In the genomic region with DNA sequence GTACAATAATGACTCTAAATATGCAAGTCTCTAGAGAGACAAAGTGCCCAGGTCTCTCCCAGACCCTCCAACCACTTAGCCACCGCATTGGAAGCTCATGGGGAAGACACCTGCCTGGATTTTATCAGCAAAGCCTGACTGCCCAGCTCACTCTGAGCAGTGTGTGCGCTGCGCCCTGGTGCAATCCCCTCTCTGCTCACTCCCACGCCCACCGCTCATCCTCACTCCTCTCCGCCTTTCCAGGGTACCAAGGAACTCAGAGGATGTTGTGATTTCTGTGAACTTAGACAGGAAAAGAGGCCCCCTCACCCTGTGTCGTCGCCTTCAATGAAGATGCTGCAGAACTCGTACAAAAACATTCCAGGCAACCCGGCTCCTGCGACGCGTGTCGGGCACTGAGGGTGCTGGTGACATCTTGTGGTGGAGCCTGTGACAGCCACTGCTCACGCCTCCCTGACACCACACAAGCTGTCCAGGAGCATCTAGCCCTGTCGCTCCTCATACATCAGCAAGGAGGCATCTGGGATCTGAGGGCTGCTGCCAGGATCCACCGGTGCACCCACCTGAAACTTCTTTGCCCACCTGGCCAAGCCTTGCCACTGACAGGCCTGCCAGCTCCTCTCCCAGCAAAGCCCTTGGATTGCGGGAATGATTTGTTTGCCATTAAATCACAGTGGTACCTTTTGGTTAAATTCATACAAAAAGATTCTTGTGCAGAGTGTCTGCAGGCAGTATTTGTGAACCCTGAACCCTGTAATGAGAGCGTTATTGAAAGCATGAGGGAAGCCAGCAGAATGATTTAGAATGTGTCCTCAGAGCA, we compare ENCODE assay signal across 12 cellular contexts.
DNase-seq lines count a peak whose midpoint lies in the region; ATAC-seq, FAIRE-seq and TF ChIP-seq lines count a peak whose summit lies in the region.
"Had no signal": no experiment of that assay in that cellular context is flagged by ENCODE, and none has a peak within 500 bp of the region (broad histone marks: within the 10 kb centered on the region; RNA-seq: fewer than 3 reads in every experiment).

No MANE protein-coding gene starts in this region.

- H3K27ac ChIP-seq in A549 (no peak overlapping the region), OCI-LY3 (ENCODE audit: low read length) (no peak overlapping the region), gastrocnemius medialis (no peak overlapping the region)

- no peak overlapping the region for H3K4me3 ChIP-seq in A549
- H3K4me3 ChIP-seq in GM12864 (ENCODE audit: low read depth, low read length) = no peak overlapping the region
- no peak overlapping the region for H3K4me3 ChIP-seq in OCI-LY3 (ENCODE audit: low read length)
- no peak overlapping the region for H3K4me3 ChIP-seq in gastrocnemius medialis

- H4K20me1 ChIP-seq in OCI-LY3 (ENCODE audit: insufficient read depth, low read length) = no peaks in the 10 kb centered on the region

- no peaks in the 10 kb centered on the region for H3K36me3 Mint-ChIP-seq in activated T-cell treated with anti-CD3 and anti-CD28 coated beads, Interleukin-2, amount 50 U/mL, for 72 hours (ENCODE audit: insufficient read depth in 2 of 2)

- H3K27ac Mint-ChIP-seq in activated T-cell treated with anti-CD3 and anti-CD28 coated beads, Interleukin-2, amount 50 U/mL, for 72 hours = no peak overlapping the region

- TF ChIP-seq POLR2A in A549 (IDR thresholded peaks at IDR 0.05; ENCODE audit: low read length) = no peak
- no peak for TF ChIP-seq POLR2A in gastrocnemius medialis (IDR thresholded peaks at IDR 0.05)

- 51% methylated on average over 9 of the region's 19 CpGs for WGBS in A549 (ENCODE audit: missing lambda C conversion rate)

- DNase-seq in A549 (ENCODE audit: low read depth in 1 of 2, low spot score in 1 of 2) (peak; percentile 11 to 14), GM12864 (ENCODE audit: low read depth) (no peak), iPS-NIHi11 (ENCODE audit: low spot score) (peak; percentile 65), left colon (no peak), gastrocnemius medialis (no peak)
- DNase-seq in activated T-cell treated with anti-CD3 and anti-CD28 coated beads, Interleukin-2, amount 50 U/mL, for 72 hours = no peak
- DNase-seq: activated T-cell treated with anti-CD3 and anti-CD28 coated beads, Interleukin-2, amount 50 U/mL, for 48 hours; stimulated activated CD4-positive, alpha-beta T cell treated with anti-CD3 and anti-CD28 coated beads, Interleukin-4, amount 100 ng/mL, for 1 hour had no signal

- POLR2A ChIA-PET in A549 (lab: Yijun Ruan, JAX) = no interaction called here

- no peak for TF ChIP-seq EP300 in A549 (IDR thresholded peaks at IDR 0.05)

- H3K36me3 ChIP-seq in OCI-LY3 (replicated peaks; ENCODE audit: low read depth, low read length) (no peaks in the 10 kb centered on the region), gastrocnemius medialis (no peaks in the 10 kb centered on the region)

- TF ChIP-seq CTCF in A549 (IDR thresholded peaks at IDR 0.05) = 0 out of 3 replicates have a peak, but pooled peaks have one; percentile 9
- TF ChIP-seq CTCF in GM12864 (IDR thresholded peaks at IDR 0.05; ENCODE audit: low read depth, low read length, missing control alignments) = peak; percentile 9
- TF ChIP-seq CTCF in OCI-LY3 (IDR thresholded peaks at IDR 0.05; ENCODE audit: low read depth, low read length) = peak; percentile 15; the same call in 1 of the 2 replicates
- TF ChIP-seq CTCF in gastrocnemius medialis (IDR thresholded peaks at IDR 0.05 in 4 of 5, conservative IDR thresholded peaks at IDR 0.05 in 1 of 5) = no peak

- H2AFZ ChIP-seq in OCI-LY3 (ENCODE audit: low read depth, low read length) = no peak overlapping the region

- H3K9me3 ChIP-seq in A549 = no peaks in the 10 kb centered on the region
- no peaks in the 10 kb centered on the region for H3K9me3 ChIP-seq in OCI-LY3 (ENCODE audit: insufficient read depth, low read length)
- no peaks in the 10 kb centered on the region for H3K9me3 ChIP-seq in gastrocnemius medialis

- FAIRE-seq in A549 (lab: Jason Lieb, UNC) = no peak
- FAIRE-seq: frontal cortex, GM12892 had no signal

- CTCF ChIA-PET in A549 (lab: Yijun Ruan, JAX) = no interaction called here

- H3K27me3 Mint-ChIP-seq in activated T-cell treated with anti-CD3 and anti-CD28 coated beads, Interleukin-2, amount 50 U/mL, for 72 hours (ENCODE audit: low read depth) = peaks cover 9% of the 10 kb centered on the region

- H3K4me1 Mint-ChIP-seq in activated T-cell treated with anti-CD3 and anti-CD28 coated beads, Interleukin-2, amount 50 U/mL, for 72 hours (ENCODE audit: low read depth) = no peaks in the 10 kb centered on the region

- ATAC-seq in A549 (peak; percentile 66 to 67; a peak in 5 of 6 replicates), GM21737 (IDR thresholded peaks at IDR 0.05; ENCODE audit: unreplicated experiment) (no peak), left colon (no peak), gastrocnemius medialis (no peak)
- ATAC-seq in activated T-cell treated with anti-CD3 and anti-CD28 coated beads, Interleukin-2, amount 50 U/mL, for 72 hours (replicated peaks in 1 of 2) = no peak

- intact Hi-C loops in left colon (cut with DNase I, micrococcal nuclease) = no loop called here
- intact Hi-C loops in gastrocnemius medialis (cut with DNase I; ENCODE audit: low total_unique reads) = no loop called here

- H3K9ac ChIP-seq in OCI-LY3 (ENCODE audit: low read length) = no peak overlapping the region

- no peak overlapping the region for H3K4me3 Mint-ChIP-seq in activated T-cell treated with anti-CD3 and anti-CD28 coated beads, Interleukin-2, amount 50 U/mL, for 72 hours

- no peak overlapping the region for H3K4me2 ChIP-seq in A549
- no peak overlapping the region for H3K4me2 ChIP-seq in OCI-LY3 (ENCODE audit: low read length)

- H3K27me3 ChIP-seq in OCI-LY3 (ENCODE audit: low read depth, low read length) (peaks cover 18% of the 10 kb centered on the region; the same call in 1 of the 2 replicates), gastrocnemius medialis (no peaks in the 10 kb centered on the region)

- in situ Hi-C loops in gastrocnemius medialis (cut with MboI; ENCODE audit: low sequenced_read_pairs in 4 of 4) = no loop called here

- TF ChIP-seq RAD21 in A549 (conservative IDR thresholded peaks at IDR 0.05 in 1 of 2, IDR thresholded peaks at IDR 0.05 in 1 of 2) = peak in 1 of 2 experiments; percentile 35; a peak in 1 of 5 replicates

- H3K4me1 ChIP-seq in A549 (no peaks in the 10 kb centered on the region), OCI-LY3 (ENCODE audit: low read length) (no peaks in the 10 kb centered on the region), gastrocnemius medialis (no peaks in the 10 kb centered on the region)

- H3K9me3 Mint-ChIP-seq in activated T-cell treated with anti-CD3 and anti-CD28 coated beads, Interleukin-2, amount 50 U/mL, for 72 hours = no peaks in the 10 kb centered on the region

- H3K79me2 ChIP-seq in OCI-LY3 (ENCODE audit: low read length) = no peaks in the 10 kb centered on the region

TF ChIP-seq in A549, 52 proteins besides CTCF, POLR2A, EP300 and RAD21:
- no peak for TF ChIP-seq MAX (IDR thresholded peaks at IDR 0.05)
- TF ChIP-seq SREBF2 (IDR thresholded peaks at IDR 0.05) = no peak
- TF ChIP-seq, protein P1, sequence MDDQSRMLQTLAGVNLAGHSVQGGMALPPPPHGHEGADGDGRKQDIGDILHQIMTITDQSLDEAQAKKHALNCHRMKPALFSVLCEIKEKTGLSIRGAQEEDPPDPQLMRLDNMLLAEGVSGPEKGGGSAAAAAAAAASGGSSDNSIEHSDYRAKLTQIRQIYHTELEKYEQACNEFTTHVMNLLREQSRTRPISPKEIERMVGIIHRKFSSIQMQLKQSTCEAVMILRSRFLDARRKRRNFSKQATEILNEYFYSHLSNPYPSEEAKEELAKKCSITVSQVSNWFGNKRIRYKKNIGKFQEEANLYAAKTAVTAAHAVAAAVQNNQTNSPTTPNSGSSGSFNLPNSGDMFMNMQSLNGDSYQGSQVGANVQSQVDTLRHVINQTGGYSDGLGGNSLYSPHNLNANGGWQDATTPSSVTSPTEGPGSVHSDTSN (IDR thresholded peaks at IDR 0.05) = no peak
- TF ChIP-seq REST (IDR thresholded peaks at IDR 0.05) = no peak
- no peak for TF ChIP-seq JUN (IDR thresholded peaks at IDR 0.05)
- TF ChIP-seq SMC3 (IDR thresholded peaks at IDR 0.05) = 0 out of 3 replicates have a peak, but pooled peaks have one; percentile 20
- no peak for TF ChIP-seq GATA3 (IDR thresholded peaks at IDR 0.05; ENCODE audit: borderline replicate concordance)
- no peak for TF ChIP-seq RNF2 (IDR thresholded peaks at IDR 0.05; ENCODE audit: borderline replicate concordance, low read depth)

Comparison
In these comparisons a context has a peak if more than half of its experiments do, and no peak if none do; other contexts are left out.
1. ATAC-seq: peak in A549 (2 of 2); none in activated T-cell treated with anti-CD3 and anti-CD28 coated beads, Interleukin-2, amount 50 U/mL, for 72 hours (0 of 2), GM21737 (single experiment), left colon (single experiment) and gastrocnemius medialis (0 of 2).
2. DNase-seq: peak in A549 (2 of 2) and iPS-NIHi11 (single experiment); none in GM12864 (single experiment), activated T-cell treated with anti-CD3 and anti-CD28 coated beads, Interleukin-2, amount 50 U/mL, for 72 hours (0 of 2), left colon (0 of 2) and gastrocnemius medialis (0 of 2).
3. CTCF ChIP-seq: peak in A549 (single experiment), GM12864 (single experiment) and OCI-LY3 (single experiment); none in gastrocnemius medialis (0 of 5).